In the genomic region with DNA sequence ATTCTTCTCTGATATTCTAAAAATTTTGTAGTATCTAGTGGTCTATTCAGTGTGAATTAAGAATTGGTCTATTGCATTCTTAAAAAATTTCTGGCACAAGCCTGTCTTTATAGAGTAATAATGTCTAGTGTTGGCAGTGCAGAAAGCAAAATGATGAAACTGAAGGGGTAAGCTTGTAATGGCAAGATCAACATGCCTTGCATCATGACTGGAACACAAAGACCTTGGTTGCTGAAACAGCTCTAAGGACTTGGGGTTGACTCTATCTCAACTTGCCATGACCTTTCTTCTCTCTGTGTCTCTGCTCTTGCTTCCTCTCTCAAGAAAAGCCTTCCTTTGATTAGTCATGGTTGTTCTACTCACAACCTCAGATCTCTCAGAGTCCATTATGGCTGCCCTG, we compare ENCODE assay signal across 6 cellular contexts.
"Had no signal": no experiment of that assay in that cellular context is flagged by ENCODE, and none has a peak within 500 bp of the region (broad histone marks: within the 10 kb centered on the region; RNA-seq: fewer than 3 reads in every experiment).

No MANE protein-coding gene starts in this region.

- H3K4me1 ChIP-seq: HAP-1 had no signal

- H3K4me3 ChIP-seq: GM23338, HAP-1 had no signal

- H3K4me2 ChIP-seq: GM23338 had no signal

- H3K9me3 ChIP-seq: HAP-1 had no signal

- H3K36me3 ChIP-seq: HAP-1 had no signal

- ATAC-seq: GM23338, HCT116 had no signal

- DNase-seq: H7, HFFc6, KBM-7 had no signal
